8 cellular contexts compared by ENCODE assay signal in genomic region chr11:43852057-43852636, GRCh38. TPM values are rescaled to one million over a fixed set of nuclear protein-coding genes. Genes with fewer than 3 reads are reported as not detected.
DNase-seq lines count a peak whose midpoint lies in the region; ATAC-seq and TF ChIP-seq lines count a peak whose summit lies in the region.

No MANE protein-coding gene starts in this region.

- H3K27ac Mint-ChIP-seq in activated naive CD4-positive, alpha-beta T cell treated with anti-CD3 and anti-CD28 coated beads, Interleukin-2, amount 10 ng/mL, durations not matched to agents 7 days and 5 days, result no peak overlapping the region

- intact Hi-C loops in heart right ventricle (cut with DNase I), result loop anchor here in 4 of 10 donors (5.0 to 10.0 kb wide), 3 partner anchors 275 to 347 kb away; no protein-coding TSS in a partner anchor

- ATAC-seq in GM21381 (IDR thresholded peaks at IDR 0.05; ENCODE audit: unreplicated experiment), result peak; percentile 72
- peak in 3 of 8 donors; percentile 38 to 74 (median 59) for ATAC-seq in heart right ventricle
- no peak for ATAC-seq in HG03571 (IDR thresholded peaks at IDR 0.05; ENCODE audit: unreplicated experiment)

- H3K9me3 Mint-ChIP-seq in activated naive CD4-positive, alpha-beta T cell treated with anti-CD3 and anti-CD28 coated beads, Interleukin-2, amount 10 ng/mL, durations not matched to agents 7 days and 5 days, result no peaks in the 10 kb centered on the region

- in situ Hi-C loops in KBM-7 (cut with MboI; ENCODE audit: low pct_unique_long_range_greater_than_20kb, low sequenced_read_pairs), result no loop called here

- no peak overlapping the region for H3K9ac ChIP-seq in SK-N-MC (ENCODE audit: insufficient read length)

- H3K4me1 Mint-ChIP-seq in activated naive CD4-positive, alpha-beta T cell treated with anti-CD3 and anti-CD28 coated beads, Interleukin-2, amount 10 ng/mL, durations not matched to agents 7 days and 5 days, result peaks cover 8% of the 10 kb centered on the region

- H3K27me3 Mint-ChIP-seq in activated naive CD4-positive, alpha-beta T cell treated with anti-CD3 and anti-CD28 coated beads, Interleukin-2, amount 10 ng/mL, durations not matched to agents 7 days and 5 days, result no peaks in the 10 kb centered on the region

- H3K4me3 ChIP-seq in SK-N-MC, result no peak overlapping the region
- H3K4me3 ChIP-seq in heart right ventricle, result no peak overlapping the region

- H3K9me3 ChIP-seq in SK-N-MC (ENCODE audit: low read depth, low read length) (no peaks in the 10 kb centered on the region), heart right ventricle (no peaks in the 10 kb centered on the region)

- H3K36me3 Mint-ChIP-seq in activated naive CD4-positive, alpha-beta T cell treated with anti-CD3 and anti-CD28 coated beads, Interleukin-2, amount 10 ng/mL, durations not matched to agents 7 days and 5 days, result peaks cover 2% of the 10 kb centered on the region

- CTCF ChIA-PET in activated naive CD4-positive, alpha-beta T cell treated with anti-CD3 and anti-CD28 coated beads, Interleukin-2, amount 10 ng/mL, durations not matched to agents 7 days and 5 days (lab: Charles Lee), result interaction anchor here (0.8 to 2.6 kb wide), 20 partner anchors 9 to 433 kb away, joined by 3 to 18 read pairs (median 4); partner anchors contain the start of gene HSD17B12

- H3K27ac ChIP-seq in SK-N-MC, result no peak overlapping the region
- no peak overlapping the region for H3K27ac ChIP-seq in heart right ventricle

- no peaks in the 10 kb centered on the region for H3K27me3 ChIP-seq in heart right ventricle

- no peaks in the 10 kb centered on the region for H3K4me1 ChIP-seq in heart right ventricle

- H3K36me3 ChIP-seq in SK-N-MC (ENCODE audit: insufficient read depth, low read length) (peaks cover 28% of the 10 kb centered on the region), heart right ventricle (peaks cover 0 to 39% (median 11%) of the 10 kb centered on the region in 9 donors)

- DNase-seq in DMS79 (lab: John Stamatoyannopoulos, UW), result peak; percentile 24
- peak; percentile 69 for DNase-seq in KBM-7
- peak; percentile 30 for DNase-seq in SK-N-MC (ENCODE audit: low read depth, low spot score)
- DNase-seq in activated naive CD4-positive, alpha-beta T cell treated with anti-CD3 and anti-CD28 coated beads, Interleukin-2, amount 10 ng/mL, durations not matched to agents 7 days and 5 days, result peak; percentile 77
- DNase-seq in heart right ventricle, result peak in 1 of 2 donors; percentile 46
- peak; percentile 45 for DNase-seq in putamen (ENCODE audit: low spot score)

- no peak overlapping the region for H3K4me3 Mint-ChIP-seq in activated naive CD4-positive, alpha-beta T cell treated with anti-CD3 and anti-CD28 coated beads, Interleukin-2, amount 10 ng/mL, durations not matched to agents 7 days and 5 days

- WGBS in heart right ventricle, 2 donors, result 18 to 29% methylated on average over 4 of the region's 4 CpGs

- TF ChIP-seq CTCF in heart right ventricle (IDR thresholded peaks at IDR 0.05), result peak; percentile 60 to 83 (median 78)

RNA-seq across cellular contexts. Expression of gene ALKBH3, which starts 28.5 kb away (rescaled TPM):
- 10 to 100 TPM in 9 of 10 donors, 1 to 10 TPM in 1; 9.2 to 20.5 (median 17.8) TPM for total RNA-seq in heart right ventricle
- polyA plus RNA-seq in heart right ventricle, result 10 to 100 TPM; 20.1 to 20.4 TPM
